Comparison of ENCODE assay signal across 9 cellular contexts in the genomic region with DNA sequence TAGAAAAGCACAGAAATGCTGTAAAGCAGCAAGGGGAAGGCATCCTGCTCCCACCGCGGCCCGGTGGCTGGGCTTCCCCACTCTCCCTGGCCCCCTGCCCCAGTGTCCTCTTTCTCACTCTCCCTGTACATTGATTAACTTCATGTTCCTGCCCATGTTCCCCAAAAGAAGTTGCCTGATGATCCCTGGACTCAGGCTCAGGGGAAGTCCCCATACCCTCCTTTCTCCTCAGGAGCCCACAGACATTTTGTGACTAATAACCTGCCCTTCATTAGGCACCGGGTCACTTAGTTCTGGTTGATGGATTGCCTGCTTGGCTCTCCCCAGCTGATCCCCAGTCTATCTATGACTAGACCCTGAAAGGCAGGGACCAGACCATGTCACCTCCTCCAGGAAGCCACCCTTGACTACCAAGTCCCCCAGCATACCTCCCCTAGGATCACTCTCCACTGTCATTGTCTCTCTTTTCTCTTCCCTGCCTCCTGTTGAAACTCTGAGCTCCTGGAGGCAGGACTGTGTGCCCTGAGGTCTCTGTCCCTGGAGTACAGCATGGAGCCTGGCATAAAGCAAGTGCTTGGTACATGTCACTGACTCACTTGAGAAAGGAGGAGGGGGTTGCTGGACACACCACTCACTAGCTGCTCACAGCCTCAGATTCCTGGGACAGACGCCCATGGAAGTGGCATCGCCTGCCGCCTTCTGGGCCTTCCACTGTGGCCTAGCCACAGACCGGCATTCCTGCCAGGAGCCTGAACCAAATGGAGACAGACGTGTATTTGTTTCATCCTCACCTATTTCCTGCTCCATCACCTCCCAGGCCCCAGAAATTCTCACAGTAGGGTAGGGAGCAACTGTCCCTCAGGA. TPM values are rescaled to one million over a fixed set of nuclear protein-coding genes. Genes with fewer than 3 reads are reported as not detected.
DNase-seq lines count a peak whose midpoint lies in the region; ATAC-seq, FAIRE-seq and TF ChIP-seq lines count a peak whose summit lies in the region.
"Had no signal": no experiment of that assay in that cellular context is flagged by ENCODE, and none has a peak within 500 bp of the region (broad histone marks: within the 10 kb centered on the region; RNA-seq: fewer than 3 reads in every experiment).

No MANE protein-coding gene starts in this region.

- H3K27me3 ChIP-seq in GM12878 (replicated peaks in 1 of 2; ENCODE audit: control insufficient read depth in 2 of 2, insufficient read depth in 2 of 2, low read length in 1 of 2) (peaks cover 2 to 6% of the 10 kb centered on the region in 2 experiments; a peak in 2 of 4 replicates), kidney epithelial cell (ENCODE audit: control insufficient read depth, insufficient read depth, low read length) (no peaks in the 10 kb centered on the region), subcutaneous abdominal adipose tissue (ENCODE audit: control insufficient read depth in 5 of 5, insufficient read depth in 4 of 5, low read length in 5 of 5) (peaks cover 0 to 12% (median 3%) of the 10 kb centered on the region in 5 donors)
- peaks cover 4% of the 10 kb centered on the region for H3K27me3 ChIP-seq in effector memory CD4-positive, alpha-beta T cell (replicated peaks; ENCODE audit: control insufficient read depth, insufficient read depth, low read length, poor library complexity, severe bottlenecking)

- H3K36me3 ChIP-seq in GM12878 (ENCODE audit: control insufficient read depth in 2 of 2, insufficient read depth in 2 of 2, low read length in 1 of 2) (no peaks in the 10 kb centered on the region), kidney epithelial cell (ENCODE audit: control insufficient read depth, insufficient read depth, low read length) (no peaks in the 10 kb centered on the region), subcutaneous abdominal adipose tissue (ENCODE audit: control insufficient read depth in 5 of 5, insufficient read depth in 5 of 5, low read length in 5 of 5) (no peaks in the 10 kb centered on the region)
- H3K36me3 ChIP-seq in effector memory CD4-positive, alpha-beta T cell (ENCODE audit: control insufficient read depth, insufficient read depth, low read length): no peaks in the 10 kb centered on the region

- 33% methylated on average over 9 of the region's 9 CpGs for WGBS in GM12878 (ENCODE audit: insufficient coverage, insufficient replicate concordance, low lambda C conversion rate, missing lambda C conversion rate)

- DNase-seq in HT1080 (ENCODE audit: low read depth) (peak; percentile 65), GM12878 (ENCODE audit: low read depth, low spot score) (no peak), kidney epithelial cell (ENCODE audit: low read depth) (peak; percentile 55), SKM-1 (lab: John Stamatoyannopoulos, UW; ENCODE audit: unreplicated experiment) (no peak), epidermal melanocyte (ENCODE audit: insufficient read length, low spot score) (no peak)
- no peak for DNase-seq in effector memory CD4-positive, alpha-beta T cell
- DNase-seq in activated CD4-positive, CD25-positive, alpha-beta regulatory T cell (lab: John Stamatoyannopoulos, UW): no peak

- no peak for FAIRE-seq in GM12878 (lab: Jason Lieb, UNC)
- FAIRE-seq: GM18507 had no signal

- TF ChIP-seq POLR2A in GM12878 (IDR thresholded peaks at IDR 0.05; ENCODE audit: low read depth, low read length): no peak

- in situ Hi-C loops in GM12878 (cut with MboI): no loop called here

- H4K20me1 ChIP-seq in GM12878 (ENCODE audit: control insufficient read depth, insufficient read depth): no peaks in the 10 kb centered on the region

- no peak overlapping the region for H3K4me2 ChIP-seq in GM12878 (ENCODE audit: control insufficient read depth, insufficient read depth)

- no peak overlapping the region for H3K4me3 ChIP-seq in GM12878
- no peak overlapping the region for H3K4me3 ChIP-seq in kidney epithelial cell (ENCODE audit: low read depth, low read length)
- peak overlapping the region in 1 of 5 donors; percentile 42 for H3K4me3 ChIP-seq in subcutaneous abdominal adipose tissue (ENCODE audit: low read depth in 1 of 5, low read length in 5 of 5)
- H3K4me3 ChIP-seq in effector memory CD4-positive, alpha-beta T cell (ENCODE audit: insufficient read depth, low read depth, low read length, poor library complexity, severe bottlenecking): no peak overlapping the region

- no peaks in the 10 kb centered on the region for H3K4me1 ChIP-seq in GM12878 (ENCODE audit: control insufficient read depth, insufficient read depth, low read length)
- H3K4me1 ChIP-seq in subcutaneous abdominal adipose tissue (ENCODE audit: control insufficient read depth in 5 of 5, insufficient read depth in 5 of 5, low read length in 5 of 5): peaks cover 8 to 52% (median 15%) of the 10 kb centered on the region in 5 donors
- H3K4me1 ChIP-seq in effector memory CD4-positive, alpha-beta T cell (ENCODE audit: control insufficient read depth, insufficient read depth, low read length, poor library complexity, severe bottlenecking): no peaks in the 10 kb centered on the region

- H3K9me3 ChIP-seq in GM12878 (replicated peaks; ENCODE audit: control insufficient read depth, insufficient read depth, low read length): no peaks in the 10 kb centered on the region
- peaks cover 0 to 3% (median 2%) of the 10 kb centered on the region in 5 donors for H3K9me3 ChIP-seq in subcutaneous abdominal adipose tissue (ENCODE audit: control insufficient read depth in 5 of 5, low read length in 5 of 5)
- no peaks in the 10 kb centered on the region for H3K9me3 ChIP-seq in effector memory CD4-positive, alpha-beta T cell (ENCODE audit: control insufficient read depth, low read length)

- no peak for TF ChIP-seq EP300 in GM12878 (IDR thresholded peaks at IDR 0.05; ENCODE audit: borderline replicate concordance in 1 of 2, control insufficient read depth in 1 of 2, low read depth in 2 of 2, low read length in 2 of 2)

- CTCF ChIA-PET in GM12878 (lab: Yijun Ruan, JAX): no interaction called here

- RAD21 ChIA-PET in GM12878 (lab: Charles Lee; ENCODE audit: unreplicated experiment): no interaction called here

- no peak overlapping the region for H3K27ac ChIP-seq in GM12878 (ENCODE audit: control insufficient read depth, insufficient read depth)
- H3K27ac ChIP-seq in subcutaneous abdominal adipose tissue (ENCODE audit: low read depth, low read length): peak overlapping the region; percentile 94
- H3K27ac ChIP-seq in effector memory CD4-positive, alpha-beta T cell (ENCODE audit: insufficient read depth, low read length, poor library complexity, severe bottlenecking): no peak overlapping the region

- SMC1A ChIA-PET in GM12878 (lab: Charles Lee; ENCODE audit: uncharacterized antibody, unreplicated experiment): no interaction called here

- peak; percentile 20; the same call in 1 of the 3 replicates for ATAC-seq in GM12878

- H3K9ac ChIP-seq in GM12878 (ENCODE audit: control insufficient read depth, insufficient read depth, low read length) (no peak overlapping the region), subcutaneous abdominal adipose tissue (ENCODE audit: low read length in 5 of 5) (peak overlapping the region in 2 of 5 donors; percentile 33 to 49)

- TF ChIP-seq CTCF in GM12878 (IDR thresholded peaks at IDR 0.05 in 2 of 3, conservative IDR thresholded peaks at IDR 0.05 in 1 of 3; ENCODE audit: control insufficient read depth in 2 of 3, extremely low read depth in 1 of 3, insufficient read depth in 1 of 3, low read depth in 3 of 3, low read length in 3 of 3) (no peak), kidney epithelial cell (IDR thresholded peaks at IDR 0.05; ENCODE audit: insufficient read depth, low read length, poor library complexity, severe bottlenecking) (no peak)

- no peak overlapping the region for H2AFZ ChIP-seq in GM12878 (ENCODE audit: control insufficient read depth, low read depth, low read length)

- POLR2A ChIA-PET in GM12878 (lab: Charles Lee): no interaction called here

- intact Hi-C loops in GM12878 (cut with micrococcal nuclease; ENCODE audit: unreplicated experiment): no loop called here

- BruUV-seq in GM12878 (replicated peaks; lab: Mats Ljungman, UMichigan): no TSS peak

- no peaks in the 10 kb centered on the region for H3K79me2 ChIP-seq in GM12878 (ENCODE audit: control insufficient read depth, insufficient read depth, low read length)

- TF ChIP-seq RAD21 in GM12878 (IDR thresholded peaks at IDR 0.05; ENCODE audit: insufficient read depth, low read depth, low read length): no peak

TF ChIP-seq in GM12878, 131 proteins besides CTCF, POLR2A, EP300 and RAD21 (continues in another document):
- TF ChIP-seq ZSCAN29 (IDR thresholded peaks at IDR 0.05) (no peak), PAX8 (IDR thresholded peaks at IDR 0.05) (no peak), PML (IDR thresholded peaks at IDR 0.05; ENCODE audit: low read length) (no peak), ZNF217 (IDR thresholded peaks at IDR 0.05) (no peak), TCF3 (IDR thresholded peaks at IDR 0.05; ENCODE audit: borderline replicate concordance, insufficient read depth, low read depth, low read length) (no peak), CHD2 (IDR thresholded peaks at IDR 0.05; ENCODE audit: borderline replicate concordance, low read depth, low read length) (no peak), FOXM1 (IDR thresholded peaks at IDR 0.05; ENCODE audit: low read depth, low read length) (no peak), ZNF622 (IDR thresholded peaks at IDR 0.05) (no peak), HDAC6 (IDR thresholded peaks at IDR 0.05; ENCODE audit: unreplicated experiment) (no peak), SIX5 (IDR thresholded peaks at IDR 0.05; ENCODE audit: low read depth, low read length, severe bottlenecking) (no peak)

RNA-seq across cellular contexts. Expression of gene MALL, which starts 13.5 kb away (rescaled TPM):
- total RNA-seq in HT1080 (2014; rRNA removed; shearing (Covaris generic)): 0.07 and 0.77 TPM in 2 replicates
- polyA plus RNA-seq in HT1080 (2015; cell fraction: cytosol; rRNA removed): 0.15 and 0.32 TPM in 2 replicates
- polyA plus RNA-seq in HT1080 (2015; cell fraction: nucleus; rRNA removed): 0.08 and 0.25 TPM in 2 replicates
- not detected in 2 replicates for total RNA-seq in GM12878 (2013; cell fraction: nucleolus; rRNA removed)
- total RNA-seq in GM12878 (2014; rRNA removed) (not detected in 2 replicates), GM12878 (2014; rRNA removed; fragmentation: Illumina TruSeq; extraction: Trizol) (not detected in 2 replicates), GM12878 (2021) (0.26 and 0.27 TPM in 2 replicates), kidney epithelial cell (6.1 and 7.5 TPM in 2 replicates)
- polyA plus RNA-seq in GM12878 (2011; ENCODE audit: low read depth): not detected
- polyA plus RNA-seq in GM12878 (2011; rRNA removed) (not detected in 2 replicates), GM12878 (2014; fragmentation: Illumina TruSeq; extraction: Trizol) (not detected in 2 replicates), GM12878 (2014; fragmentation: Nextera tagmentation; extraction: Ambion mirVana) (not detected), GM12878 (2014; rRNA removed) (not detected in 2 replicates), GM12878 (2016; fragmentation: Nextera tagmentation; extraction: Ambion mirVana) (not detected)
- polyA plus RNA-seq in GM12878 (2011; cell fraction: cytosol; rRNA removed): not detected in 2 replicates
- not detected in 2 replicates for polyA plus RNA-seq in GM12878 (2011; cell fraction: nucleus; rRNA removed)
- not detected in 2 replicates for polyA plus RNA-seq in GM12878 (2012)
- not detected in 2 replicates for polyA minus RNA-seq in GM12878 (2011; rRNA and poly(A)+ RNA removed)
- not detected in 2 replicates for polyA minus RNA-seq in GM12878 (2011; cell fraction: cytosol; rRNA and poly(A)+ RNA removed)
- polyA minus RNA-seq in GM12878 (2011; cell fraction: nucleus; rRNA and poly(A)+ RNA removed): not detected in 2 replicates

Comparison
In these comparisons a context has a peak if more than half of its experiments do, and no peak if none do; other contexts are left out.
1. DNase-seq: peak in HT1080 (single experiment) and kidney epithelial cell (single experiment); none in GM12878 (single experiment), effector memory CD4-positive, alpha-beta T cell (0 of 3), activated CD4-positive, CD25-positive, alpha-beta regulatory T cell (0 of 4), SKM-1 (single experiment) and epidermal melanocyte (single experiment).